In the genomic region with DNA sequence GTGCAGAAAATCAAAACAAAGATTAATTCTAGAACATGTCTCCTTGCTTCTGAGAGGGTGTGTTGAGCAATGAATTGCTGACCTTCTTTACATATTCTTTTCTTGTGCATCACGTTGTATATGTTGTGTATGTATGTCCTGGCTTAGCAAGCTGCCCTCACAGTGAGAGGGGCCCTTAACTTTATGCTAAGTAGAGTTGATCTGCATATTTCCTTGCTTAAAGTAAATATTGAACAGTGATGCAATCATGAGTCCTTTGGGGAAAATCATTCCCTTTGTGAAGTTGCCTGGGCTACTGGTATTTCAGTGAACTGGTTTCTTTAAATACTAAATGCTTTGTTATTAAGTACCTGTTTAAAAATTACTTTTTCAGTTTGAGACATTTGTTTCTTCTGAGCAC, we compare ENCODE assay signal across 22 cellular contexts.
DNase-seq lines count a peak whose midpoint lies in the region; ATAC-seq, FAIRE-seq and TF ChIP-seq lines count a peak whose summit lies in the region.
"Had no signal": no experiment of that assay in that cellular context is flagged by ENCODE, and none has a peak within 500 bp of the region (broad histone marks: within the 10 kb centered on the region; RNA-seq: fewer than 3 reads in every experiment).

No MANE protein-coding gene starts in this region.

- FAIRE-seq in HepG2 (lab: Jason Lieb, UNC), result no peak
- FAIRE-seq: GM12892, H54 had no signal

- H2AFZ ChIP-seq in HepG2 (ENCODE audit: low read length), result no peak overlapping the region
- no peak overlapping the region for H2AFZ ChIP-seq in GM23248

- H3K9ac ChIP-seq in HepG2 (ENCODE audit: insufficient read depth, low read depth, low read length), result no peak overlapping the region
- no peak overlapping the region for H3K9ac ChIP-seq in adipocyte (ENCODE audit: low read length)
- no peak overlapping the region for H3K9ac ChIP-seq in GM23248

- H3K36me3 ChIP-seq in HepG2 (replicated peaks in 1 of 2; ENCODE audit: control insufficient read depth in 1 of 2, insufficient read depth in 2 of 2, low read length in 2 of 2) (no peaks in the 10 kb centered on the region), right lobe of liver (no peaks in the 10 kb centered on the region), adipocyte (ENCODE audit: control insufficient read depth, insufficient read depth, low read length, severe bottlenecking) (no peaks in the 10 kb centered on the region), mucosa of descending colon (ENCODE audit: low read depth) (no peaks in the 10 kb centered on the region), GM23248 (ENCODE audit: low read depth) (no peaks in the 10 kb centered on the region), stomach (no peaks in the 10 kb centered on the region)

- CTCF ChIA-PET in HepG2 (lab: Yijun Ruan, JAX; ENCODE audit: low intra/inter-chr PET ratio, low total read pairs), result no interaction called here

- no peak overlapping the region for H3K4me2 ChIP-seq in HepG2 (ENCODE audit: low read depth, low read length)
- H3K4me2 ChIP-seq in GM23248 (ENCODE audit: unreplicated experiment), result no peak overlapping the region

- DNase-seq in HepG2 (ENCODE audit: low spot score) (no peak), right lobe of liver (no peak), adipocyte (ENCODE audit: low read depth) (peak; percentile 50), glutamatergic neuron (no peak), mucosa of descending colon (no peak), GM23248 (no peak), stomach (no peak)
- DNase-seq: 8988T; Calu3; CD8-positive, alpha-beta memory T cell; DMS153; HFFc6; KG1; NCI-H1092 treated with DMSO at 0.1 percent for 48 hours; NCI-H1436 treated with DMSO at 0.1 percent for 48 hours; NCI-H2227 treated with DMSO at 0.1 percent for 48 hours; NCI-H524 treated with DMSO at 0.1 percent for 48 hours; OCI-M1 had no signal

- H3K79me2 ChIP-seq in HepG2 (ENCODE audit: insufficient read depth, low read length) (no peaks in the 10 kb centered on the region), GM23248 (ENCODE audit: insufficient read depth) (no peaks in the 10 kb centered on the region)

- no peak overlapping the region for H3K4me3 Mint-ChIP-seq in glutamatergic neuron (ENCODE audit: unreplicated experiment)
- H3K4me3 Mint-ChIP-seq: CD8-positive, alpha-beta memory T cell; HFFc6 had no signal

- peaks cover 6% of the 10 kb centered on the region for H3K9me3 Mint-ChIP-seq in glutamatergic neuron (ENCODE audit: unreplicated experiment)

- TF ChIP-seq RAD21 in HepG2 (CRISPR knock-in tag; IDR thresholded peaks at IDR 0.05), result no peak

- TF ChIP-seq EP300 in HepG2 (IDR thresholded peaks at IDR 0.05; ENCODE audit: low read depth in 2 of 2, low read length in 2 of 2) (no peak), HepG2 (CRISPR knock-in tag; IDR thresholded peaks at IDR 0.05; ENCODE audit: borderline replicate concordance) (no peak), stomach (IDR thresholded peaks at IDR 0.05) (no peak)

- in situ Hi-C loops in HepG2 (cut with HindIII; ENCODE audit: extremely low pct_ligation_motif_present, low pct_unique_long_range_greater_than_20kb), result no loop called here
- in situ Hi-C loops in GM23248 (cut with MboI), result no loop called here

- peaks cover 28% of the 10 kb centered on the region for H3K4me1 Mint-ChIP-seq in glutamatergic neuron (ENCODE audit: low read depth, unreplicated experiment)
- H3K4me1 Mint-ChIP-seq: CD8-positive, alpha-beta memory T cell had no signal

- H3K4me3 ChIP-seq in HepG2 (replicated peaks in 1 of 3; ENCODE audit: insufficient read depth in 1 of 3, low read depth in 2 of 3, low read length in 3 of 3), result no peak overlapping the region
- no peak overlapping the region for H3K4me3 ChIP-seq in right lobe of liver
- H3K4me3 ChIP-seq in adipocyte (ENCODE audit: low read length), result no peak overlapping the region
- H3K4me3 ChIP-seq in mucosa of descending colon, result no peak overlapping the region
- H3K4me3 ChIP-seq in GM23248, result no peak overlapping the region
- no peak overlapping the region for H3K4me3 ChIP-seq in stomach

- intact Hi-C loops in HepG2 (cut with micrococcal nuclease; ENCODE audit: unreplicated experiment) (no loop called here), right lobe of liver (cut with DNase I) (no loop called here), mucosa of descending colon (cut with DNase I, micrococcal nuclease) (no loop called here), stomach (cut with DNase I; ENCODE audit: low total_unique reads) (no loop called here)

- no peaks in the 10 kb centered on the region for H4K20me1 ChIP-seq in HepG2 (ENCODE audit: insufficient read depth, low read length)
- H4K20me1 ChIP-seq in GM23248 (ENCODE audit: insufficient read depth), result no peaks in the 10 kb centered on the region

- H3K9me3 ChIP-seq in HepG2 (ENCODE audit: low read length), result peaks cover 7% of the 10 kb centered on the region
- no peaks in the 10 kb centered on the region for H3K9me3 ChIP-seq in right lobe of liver
- peaks cover 7% of the 10 kb centered on the region for H3K9me3 ChIP-seq in adipocyte (ENCODE audit: control insufficient read depth, low read length)
- H3K9me3 ChIP-seq in mucosa of descending colon, result no peaks in the 10 kb centered on the region
- no peaks in the 10 kb centered on the region for H3K9me3 ChIP-seq in GM23248 (ENCODE audit: low read depth)
- peaks cover 0 to 10% (median 3%) of the 10 kb centered on the region in 4 donors for H3K9me3 ChIP-seq in stomach

- POLR2A ChIA-PET in HepG2 (lab: Yijun Ruan, JAX), result no interaction called here

- peaks cover 2% of the 10 kb centered on the region for H3K27me3 Mint-ChIP-seq in glutamatergic neuron (ENCODE audit: unreplicated experiment)
- H3K27me3 Mint-ChIP-seq: CD8-positive, alpha-beta memory T cell had no signal

- H3K4me1 ChIP-seq in HepG2 (ENCODE audit: insufficient read depth, low read length) (no peaks in the 10 kb centered on the region), right lobe of liver (no peaks in the 10 kb centered on the region), adipocyte (ENCODE audit: control insufficient read depth, insufficient read depth, low read length) (no peaks in the 10 kb centered on the region), mucosa of descending colon (ENCODE audit: low read depth) (no peaks in the 10 kb centered on the region), GM23248 (ENCODE audit: insufficient read depth) (no peaks in the 10 kb centered on the region), stomach (no peaks in the 10 kb centered on the region)

- TF ChIP-seq CTCF in HepG2 (CRISPR knock-in tag; IDR thresholded peaks at IDR 0.05) (no peak), right lobe of liver (IDR thresholded peaks at IDR 0.05) (no peak), glutamatergic neuron (IDR thresholded peaks at IDR 0.05; ENCODE audit: partially characterized antibody, unreplicated experiment) (no peak), mucosa of descending colon (IDR thresholded peaks at IDR 0.05) (no peak), stomach (IDR thresholded peaks at IDR 0.05) (no peak)

- WGBS in HepG2 (ENCODE audit: low lambda C conversion rate), result 5% methylated on average over 1 of the region's 1 CpG
- 15% methylated on average over 1 of the region's 1 CpG for WGBS in right lobe of liver (ENCODE audit: insufficient coverage, low coverage, low lambda C conversion rate, missing lambda C conversion rate)
- 5 to 6% methylated on average over 1 of the region's 1 CpG for WGBS in GM23248 (ENCODE audit: low coverage in 1 of 2, low lambda C conversion rate in 2 of 2, missing lambda C conversion rate in 2 of 2), 2 experiments
- 36 to 52% (median 43%) methylated on average over 1 of the region's 1 CpG for WGBS in stomach, 5 donors

- H3K27me3 ChIP-seq in HepG2 (ENCODE audit: control insufficient read depth in 1 of 2, insufficient read depth in 2 of 2, low read length in 2 of 2) (no peaks in the 10 kb centered on the region), right lobe of liver (no peaks in the 10 kb centered on the region), adipocyte (replicated peaks; ENCODE audit: control insufficient read depth, insufficient read depth, low read length) (no peaks in the 10 kb centered on the region), GM23248 (replicated peaks; ENCODE audit: insufficient read depth) (no peaks in the 10 kb centered on the region), stomach (no peaks in the 10 kb centered on the region)

- no peaks in the 10 kb centered on the region for H3K9me2 ChIP-seq in GM23248 (ENCODE audit: insufficient read depth)

- no TSS peak for BruUV-seq in HepG2 (replicated peaks; lab: Mats Ljungman, UMichigan)

- H3K36me3 Mint-ChIP-seq in glutamatergic neuron (ENCODE audit: unreplicated experiment), result no peaks in the 10 kb centered on the region
- H3K36me3 Mint-ChIP-seq: CD8-positive, alpha-beta memory T cell had no signal

- no peak overlapping the region for H3K27ac ChIP-seq in HepG2 (ENCODE audit: extremely low read length, insufficient read depth, low read length)
- H3K27ac ChIP-seq in right lobe of liver, result no peak overlapping the region
- H3K27ac ChIP-seq in GM23248, result no peak overlapping the region
- H3K27ac ChIP-seq in stomach, result no peak overlapping the region
- H3K27ac ChIP-seq: C4-2B had no signal

- no peak for ATAC-seq in HepG2
- no peak for ATAC-seq in right lobe of liver
- ATAC-seq in mucosa of descending colon, result no peak
- ATAC-seq: Right ventricle myocardium inferior had no signal

- H3F3A ChIP-seq in GM23248 (ENCODE audit: insufficient read depth), result no peaks in the 10 kb centered on the region

- TF ChIP-seq POLR2A in HepG2 (IDR thresholded peaks at IDR 0.05; ENCODE audit: insufficient read depth in 1 of 2, low read depth in 2 of 2, low read length in 2 of 2), result no peak
- TF ChIP-seq POLR2A in right lobe of liver (IDR thresholded peaks at IDR 0.05), result no peak
- TF ChIP-seq POLR2A in stomach (IDR thresholded peaks at IDR 0.05), result no peak

- peak overlapping the region; percentile 8 for H3K27ac Mint-ChIP-seq in glutamatergic neuron (ENCODE audit: unreplicated experiment)
- H3K27ac Mint-ChIP-seq: CD8-positive, alpha-beta memory T cell; HFFc6 had no signal

TF ChIP-seq in HepG2, 621 proteins besides CTCF, POLR2A, EP300 and RAD21:
- TF ChIP-seq ETV5 (CRISPR knock-in tag; IDR thresholded peaks at IDR 0.05; ENCODE audit: borderline replicate concordance), result no peak
- peak; percentile 2; the same call in 1 of the 2 replicates for TF ChIP-seq CEBPB (IDR thresholded peaks at IDR 0.05; ENCODE audit: borderline replicate concordance, low read depth, low read length)
- no peak for TF ChIP-seq XRCC5 (optimal IDR thresholded peaks at IDR 0.05; ENCODE audit: low read length)
- no peak for TF ChIP-seq ISX (CRISPR knock-in tag; conservative IDR thresholded peaks at IDR 0.05)
- no peak for TF ChIP-seq ZNF441 (CRISPR knock-in tag; IDR thresholded peaks at IDR 0.05; ENCODE audit: borderline replicate concordance)
- TF ChIP-seq, protein P1, sequence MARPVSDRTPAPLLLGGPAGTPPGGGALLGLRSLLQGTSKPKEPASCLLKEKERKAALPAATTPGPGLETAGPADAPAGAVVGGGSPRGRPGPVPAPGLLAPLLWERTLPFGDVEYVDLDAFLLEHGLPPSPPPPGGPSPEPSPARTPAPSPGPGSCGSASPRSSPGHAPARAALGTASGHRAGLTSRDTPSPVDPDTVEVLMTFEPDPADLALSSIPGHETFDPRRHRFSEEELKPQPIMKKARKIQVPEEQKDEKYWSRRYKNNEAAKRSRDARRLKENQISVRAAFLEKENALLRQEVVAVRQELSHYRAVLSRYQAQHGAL (CRISPR knock-in tag; IDR thresholded peaks at IDR 0.05; ENCODE audit: not compliant biosample characterization), result no peak
TF ChIP-seq in HepG2: peak in this region for 1.
